18 cellular contexts compared by ENCODE assay signal in the genomic region with DNA sequence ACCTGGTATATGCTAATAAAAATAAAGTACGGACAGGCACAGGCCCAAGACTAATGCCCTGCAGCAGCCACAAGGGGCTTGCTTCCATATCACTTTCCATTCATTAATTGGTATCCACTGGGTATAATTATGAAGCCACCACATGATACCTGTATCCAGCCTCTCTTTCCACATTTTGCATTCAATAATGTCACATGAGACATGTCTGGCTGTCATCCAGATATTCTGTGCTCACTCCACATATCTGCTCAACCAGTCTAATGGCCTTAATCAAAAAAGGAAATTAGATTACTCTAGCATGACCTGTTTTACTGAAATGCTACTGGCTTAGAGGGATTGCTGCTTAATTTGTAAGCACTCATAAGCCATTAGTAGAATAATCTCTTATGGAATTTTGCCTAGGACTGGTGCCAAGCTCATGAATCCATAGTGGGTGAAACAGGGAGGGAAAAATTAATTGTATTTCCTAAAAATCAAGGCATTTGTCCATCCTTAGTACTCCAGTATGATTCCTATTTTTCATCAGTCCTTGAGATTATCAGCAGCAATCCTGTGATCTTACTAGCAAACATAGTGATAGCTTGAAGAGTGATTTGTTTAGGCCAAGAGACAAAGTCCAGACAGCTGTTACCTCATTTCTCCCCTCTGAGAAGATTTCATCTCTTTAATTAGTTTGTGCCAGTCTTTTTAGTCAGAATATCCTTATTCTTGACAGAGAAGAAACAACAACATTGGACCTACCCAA.
DNase-seq lines count a peak whose midpoint lies in the region; ATAC-seq and TF ChIP-seq lines count a peak whose summit lies in the region.
"Had no signal": no experiment of that assay in that cellular context is flagged by ENCODE, and none has a peak within 500 bp of the region (broad histone marks: within the 10 kb centered on the region; RNA-seq: fewer than 3 reads in every experiment).

No MANE protein-coding gene starts in this region.

- H4K20me1 ChIP-seq in smooth muscle cell (ENCODE audit: low read depth): no peaks in the 10 kb centered on the region

- no peak overlapping the region for H2AFZ ChIP-seq in smooth muscle cell (ENCODE audit: low read depth)
- H2AFZ ChIP-seq: neural progenitor cell had no signal

- H3K4me2 ChIP-seq in smooth muscle cell: no peak overlapping the region
- H3K4me2 ChIP-seq: neural progenitor cell had no signal

- no peaks in the 10 kb centered on the region for H3K79me2 ChIP-seq in smooth muscle cell (ENCODE audit: low read depth)

- H3K36me3 ChIP-seq in brain microvascular endothelial cell (replicated peaks) (no peaks in the 10 kb centered on the region), smooth muscle cell (ENCODE audit: low read depth) (no peaks in the 10 kb centered on the region)
- H3K36me3 ChIP-seq: MG63, neural progenitor cell, uterus had no signal

- 90% methylated on average over 1 of the region's 1 CpG for WGBS in smooth muscle cell (ENCODE audit: low lambda C conversion rate)

- H3K9me3 ChIP-seq in smooth muscle cell (replicated peaks; ENCODE audit: low read depth): no peaks in the 10 kb centered on the region
- H3K9me3 ChIP-seq: MG63 had no signal

- no peak overlapping the region for H3K4me3 ChIP-seq in brain microvascular endothelial cell (ENCODE audit: low read depth, low read length)
- H3K4me3 ChIP-seq in smooth muscle cell: no peak overlapping the region
- H3K4me3 ChIP-seq: MG63, neural progenitor cell, uterus had no signal

- peaks cover 6% of the 10 kb centered on the region for H3K4me1 ChIP-seq in smooth muscle cell (ENCODE audit: low read depth)
- H3K4me1 ChIP-seq: uterus had no signal

- no peak overlapping the region for H3K27ac Mint-ChIP-seq in activated T-cell treated with anti-CD3 and anti-CD28 coated beads, Interleukin-2, amount 50 U/mL, for 72 hours
- H3K27ac Mint-ChIP-seq: neural progenitor cell had no signal

- no peaks in the 10 kb centered on the region for H3F3A ChIP-seq in smooth muscle cell (ENCODE audit: low read depth)

- H3K36me3 Mint-ChIP-seq in activated T-cell treated with anti-CD3 and anti-CD28 coated beads, Interleukin-2, amount 50 U/mL, for 72 hours (ENCODE audit: insufficient read depth in 2 of 2): no peaks in the 10 kb centered on the region
- H3K36me3 Mint-ChIP-seq: neural progenitor cell had no signal

- no peak overlapping the region for H3K9ac ChIP-seq in smooth muscle cell (ENCODE audit: low read depth)
- H3K9ac ChIP-seq: neural progenitor cell had no signal

- H3K27ac ChIP-seq in brain microvascular endothelial cell (no peak overlapping the region), smooth muscle cell (ENCODE audit: low read depth) (peak overlapping the region; percentile 17)
- H3K27ac ChIP-seq: foreskin keratinocyte, neural progenitor cell, uterus had no signal

- no peaks in the 10 kb centered on the region for H3K27me3 ChIP-seq in brain microvascular endothelial cell (replicated peaks)
- H3K27me3 ChIP-seq in smooth muscle cell (ENCODE audit: low read depth): no peaks in the 10 kb centered on the region
- H3K27me3 ChIP-seq: foreskin keratinocyte, MG63, neural progenitor cell, uterus had no signal

- TF ChIP-seq CTCF in brain microvascular endothelial cell (IDR thresholded peaks at IDR 0.05; ENCODE audit: low read depth, low read length, missing control alignments) (peak; percentile 23), smooth muscle cell (IDR thresholded peaks at IDR 0.05; ENCODE audit: borderline replicate concordance, insufficient read depth, poor library complexity, severe bottlenecking) (no peak)

- in situ Hi-C loops in brain microvascular endothelial cell (cut with HindIII; ENCODE audit: low pct_ligation_motif_present, low sequenced_read_pairs): no loop called here

- DNase-seq in NCI-H2196 (lab: John Stamatoyannopoulos, UW; ENCODE audit: unreplicated experiment) (peak; percentile 51), NCI-H2196 treated with DMSO at 0.1 percent for 48 hours (lab: John Stamatoyannopoulos, UW; ENCODE audit: unreplicated experiment) (no peak), NCI-H524 (lab: John Stamatoyannopoulos, UW) (peak; percentile 75 to 79), brain microvascular endothelial cell (no peak), smooth muscle cell (lab: John Stamatoyannopoulos, UW; ENCODE audit: unreplicated experiment) (no peak), amygdala (lab: John Stamatoyannopoulos, UW) (no peak), medulla oblongata (ENCODE audit: extremely low spot score) (no peak)
- DNase-seq in activated T-cell treated with anti-CD3 and anti-CD28 coated beads, Interleukin-2, amount 50 U/mL, for 72 hours: no peak
- DNase-seq: activated gamma-delta T cell; Calu3; effector memory CD4-positive, alpha-beta T cell; foreskin keratinocyte; mesendoderm; MG63; stimulated activated naive CD4-positive, alpha-beta T cell; uterus had no signal

- H3K27me3 Mint-ChIP-seq in activated T-cell treated with anti-CD3 and anti-CD28 coated beads, Interleukin-2, amount 50 U/mL, for 72 hours (ENCODE audit: low read depth): peaks cover 12% of the 10 kb centered on the region

- H3K9me3 Mint-ChIP-seq in activated T-cell treated with anti-CD3 and anti-CD28 coated beads, Interleukin-2, amount 50 U/mL, for 72 hours: no peaks in the 10 kb centered on the region

- H3K4me3 Mint-ChIP-seq in activated T-cell treated with anti-CD3 and anti-CD28 coated beads, Interleukin-2, amount 50 U/mL, for 72 hours: no peak overlapping the region
- H3K4me3 Mint-ChIP-seq: neural progenitor cell had no signal

- no peak for ATAC-seq in activated T-cell treated with anti-CD3 and anti-CD28 coated beads, Interleukin-2, amount 50 U/mL, for 72 hours (replicated peaks in 1 of 2)
- ATAC-seq: Right ventricle myocardium inferior had no signal

- peaks cover 15% of the 10 kb centered on the region for H3K4me1 Mint-ChIP-seq in activated T-cell treated with anti-CD3 and anti-CD28 coated beads, Interleukin-2, amount 50 U/mL, for 72 hours (ENCODE audit: low read depth)

Comparison
In these comparisons a context has a peak if more than half of its experiments do, and no peak if none do; other contexts are left out.
1. DNase-seq: peak in NCI-H2196 (single experiment) and NCI-H524 (2 of 2); none in NCI-H2196 treated with DMSO at 0.1 percent for 48 hours (single experiment), brain microvascular endothelial cell (single experiment), smooth muscle cell (single experiment), amygdala (0 of 56), medulla oblongata (single experiment) and activated T-cell treated with anti-CD3 and anti-CD28 coated beads, Interleukin-2, amount 50 U/mL, for 72 hours (0 of 2).